24 cellular contexts compared by ENCODE assay signal in the genomic region with DNA sequence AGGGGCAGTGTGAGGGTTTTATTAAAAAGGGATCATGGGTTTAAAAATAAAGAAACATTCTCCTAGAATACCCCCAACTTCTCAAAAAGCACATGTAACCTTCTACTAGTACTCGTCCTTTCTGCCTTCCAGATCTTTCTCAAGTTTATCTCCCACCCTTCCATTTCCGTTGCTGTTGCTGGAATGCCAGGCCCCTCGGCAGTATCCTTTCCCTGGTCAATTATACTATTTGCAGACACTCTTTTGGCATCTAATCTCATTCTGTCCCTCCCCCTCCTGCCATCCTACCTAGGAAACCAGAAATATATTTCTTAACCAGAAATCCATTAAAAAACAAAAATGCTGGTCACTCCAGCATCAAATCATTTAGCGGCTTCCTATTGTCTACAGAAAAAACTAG.
"Had no signal": no experiment of that assay in that cellular context is flagged by ENCODE, and none has a peak within 500 bp of the region (broad histone marks: within the 10 kb centered on the region; RNA-seq: fewer than 3 reads in every experiment).

No MANE protein-coding gene starts in this region.

- H3K27me3 ChIP-seq: neural progenitor cell, ovary, right atrium auricular region, right lobe of liver, sigmoid colon, stomach, thyroid gland, tibial nerve, upper lobe of left lung, vagina had no signal

- H3K4me3 ChIP-seq: neural progenitor cell, ovary, prostate gland, right atrium auricular region, right lobe of liver, sigmoid colon, stomach, thoracic aorta, thyroid gland, tibial nerve, upper lobe of left lung, vagina had no signal

- H3K4me1 ChIP-seq: prostate gland, right atrium auricular region, right lobe of liver, sigmoid colon, thyroid gland, tibial nerve, upper lobe of left lung, vagina had no signal

- H3K9ac ChIP-seq: neural progenitor cell had no signal

- H3K36me3 ChIP-seq: neural progenitor cell, ovary, prostate gland, right atrium auricular region, right lobe of liver, sigmoid colon, stomach, thoracic aorta, thyroid gland, tibial nerve, upper lobe of left lung, vagina had no signal

- H3K9me3 ChIP-seq: ovary, prostate gland, right lobe of liver, sigmoid colon, stomach, thoracic aorta, thyroid gland, upper lobe of left lung, vagina had no signal

- H3K4me2 ChIP-seq: neural progenitor cell had no signal

- H3K27ac ChIP-seq: neural progenitor cell, ovary, prostate gland, right atrium auricular region, right lobe of liver, sigmoid colon, stomach, thoracic aorta, thyroid gland, tibial nerve, upper lobe of left lung, vagina had no signal

- DNase-seq: natural killer cell; occipital lobe; ovary; retina; right lobe of liver; sigmoid colon; small intestine; stimulated activated CD4-positive, alpha-beta T cell treated with anti-CD3 and anti-CD28 coated beads, Interleukin-15, amount 100 ng/mL, for 24 hours; stimulated activated CD4-positive, alpha-beta T cell treated with anti-CD3 and anti-CD28 coated beads, Interleukin-2, amount 100 ng/mL, for 24 hours; stimulated activated CD4-positive, alpha-beta T cell treated with anti-CD3 and anti-CD28 coated beads, Interleukin-2, amount 100 ng/mL, for 48 hours; stimulated activated CD4-positive, alpha-beta T cell treated with anti-CD3 and anti-CD28 coated beads, Interleukin-4, amount 100 ng/mL, for 24 hours; stimulated activated naive B cell treated with anti-CD40 and anti-IgM and Interleukin-4, amounts not matched to agents 10 μg/mL and 1 μg/mL and 100 μg/mL, for 72 hours; stimulated activated naive CD4-positive, alpha-beta T cell treated with Interleukin-2 at 50 U/mL for 16 hours; stomach; thyroid gland; trophoblast cell; upper lobe of left lung had no signal

- H2AFZ ChIP-seq: neural progenitor cell had no signal

- ATAC-seq: natural killer cell; right lobe of liver; stimulated activated effector memory CD8-positive, alpha-beta T cell treated with anti-CD3 and anti-CD28 coated beads, Interleukin-12 subunit alpha, Interleukin-12 subunit beta, amount 100 ng/mL, for 72 hours; stimulated activated naive B cell treated with anti-CD40 and anti-IgM and Interleukin-4, amounts not matched to agents 10 μg/mL and 1 μg/mL and 100 μg/mL, for 72 hours had no signal
